In the genomic region with DNA sequence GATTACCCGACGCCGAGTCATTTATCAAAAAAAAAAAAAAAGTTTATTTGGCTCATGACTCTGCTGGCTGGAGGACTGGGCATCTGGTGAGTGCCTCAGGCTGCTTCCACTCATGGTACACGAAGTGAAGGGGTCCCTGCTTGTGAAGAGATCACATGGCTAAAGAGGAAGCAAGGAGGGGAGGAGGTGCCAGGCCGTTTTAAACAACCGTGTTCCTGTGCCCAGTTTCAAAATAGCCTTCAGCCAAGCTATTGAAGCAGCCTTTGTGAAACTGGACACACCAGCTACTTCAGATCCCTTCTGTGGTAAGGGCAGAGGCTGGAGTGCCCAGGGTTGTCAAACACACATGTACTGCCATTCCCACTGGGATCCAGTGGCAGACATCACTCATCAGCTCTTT, we compare ENCODE assay signal across 1 cellular context.
TF ChIP-seq lines count a peak whose summit lies in the region.

No MANE protein-coding gene starts in this region.

TF ChIP-seq in HepG2, 621 proteins besides CTCF, POLR2A, EP300 and RAD21:
- TF ChIP-seq, protein P1, sequence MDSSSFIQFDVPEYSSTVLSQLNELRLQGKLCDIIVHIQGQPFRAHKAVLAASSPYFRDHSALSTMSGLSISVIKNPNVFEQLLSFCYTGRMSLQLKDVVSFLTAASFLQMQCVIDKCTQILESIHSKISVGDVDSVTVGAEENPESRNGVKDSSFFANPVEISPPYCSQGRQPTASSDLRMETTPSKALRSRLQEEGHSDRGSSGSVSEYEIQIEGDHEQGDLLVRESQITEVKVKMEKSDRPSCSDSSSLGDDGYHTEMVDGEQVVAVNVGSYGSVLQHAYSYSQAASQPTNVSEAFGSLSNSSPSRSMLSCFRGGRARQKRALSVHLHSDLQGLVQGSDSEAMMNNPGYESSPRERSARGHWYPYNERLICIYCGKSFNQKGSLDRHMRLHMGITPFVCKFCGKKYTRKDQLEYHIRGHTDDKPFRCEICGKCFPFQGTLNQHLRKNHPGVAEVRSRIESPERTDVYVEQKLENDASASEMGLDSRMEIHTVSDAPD (CRISPR knock-in tag; IDR thresholded peaks at IDR 0.05): no peak
- TF ChIP-seq RBM22 (optimal IDR thresholded peaks at IDR 0.05; ENCODE audit: low read length): peak; percentile 49
- no peak for TF ChIP-seq SP2 (CRISPR knock-in tag; IDR thresholded peaks at IDR 0.05)
- no peak for TF ChIP-seq ZSCAN22 (CRISPR knock-in tag; IDR thresholded peaks at IDR 0.05)
- no peak for TF ChIP-seq HNF4G (IDR thresholded peaks at IDR 0.05; ENCODE audit: borderline replicate concordance, low read depth, low read length)
- no peak for TF ChIP-seq HNF4G (CRISPR knock-in tag; IDR thresholded peaks at IDR 0.05; ENCODE audit: borderline replicate concordance, low read depth)
